9 cellular contexts compared by ENCODE assay signal in genomic region chr10:50637003-50637579, GRCh38. TPM values are rescaled to one million over a fixed set of nuclear protein-coding genes. Genes with fewer than 3 reads are reported as not detected.
DNase-seq lines count a peak whose midpoint lies in the region; ATAC-seq and TF ChIP-seq lines count a peak whose summit lies in the region.
"Had no signal": no experiment of that assay in that cellular context is flagged by ENCODE, and none has a peak within 500 bp of the region (broad histone marks: within the 10 kb centered on the region; RNA-seq: fewer than 3 reads in every experiment).

No MANE protein-coding gene starts in this region.

- H3K9me3 Mint-ChIP-seq in activated naive CD8-positive, alpha-beta T cell treated with anti-CD3 and anti-CD28 coated beads, Interleukin-2, amount 50 U/mL, for 24 hours = no peaks in the 10 kb centered on the region

- intact Hi-C loops in heart left ventricle (cut with DNase I) = loop anchor here in 1 of 10 donors (10.0 kb wide), 1 partner anchor 352 kb away; no protein-coding TSS in a partner anchor

- no peaks in the 10 kb centered on the region for H3K36me3 Mint-ChIP-seq in activated naive CD8-positive, alpha-beta T cell treated with anti-CD3 and anti-CD28 coated beads, Interleukin-2, amount 50 U/mL, for 24 hours (ENCODE audit: low read depth)

- no peak for TF ChIP-seq POLR2A in heart left ventricle (IDR thresholded peaks at IDR 0.05)

- peak overlapping the region; percentile 46 for H3K4me3 Mint-ChIP-seq in activated naive CD8-positive, alpha-beta T cell treated with anti-CD3 and anti-CD28 coated beads, Interleukin-2, amount 50 U/mL, for 24 hours

- H3K9me3 ChIP-seq in heart left ventricle = no peaks in the 10 kb centered on the region

- ATAC-seq in GM19438 (IDR thresholded peaks at IDR 0.05; ENCODE audit: low read depth, unreplicated experiment) (peak; percentile 91), HG03159 (IDR thresholded peaks at IDR 0.05; ENCODE audit: unreplicated experiment) (peak; percentile 92), heart left ventricle (no peak)
- ATAC-seq in activated naive CD8-positive, alpha-beta T cell treated with anti-CD3 and anti-CD28 coated beads, Interleukin-2, amount 50 U/mL, for 24 hours = peak; percentile 88

- no peaks in the 10 kb centered on the region for H3K36me3 ChIP-seq in heart left ventricle

- TF ChIP-seq CTCF in heart left ventricle (IDR thresholded peaks at IDR 0.05) = no peak

- H3K27me3 ChIP-seq in heart left ventricle = no peaks in the 10 kb centered on the region

- peak overlapping the region; percentile 33 for H3K27ac Mint-ChIP-seq in activated naive CD8-positive, alpha-beta T cell treated with anti-CD3 and anti-CD28 coated beads, Interleukin-2, amount 50 U/mL, for 24 hours

- H3K27ac ChIP-seq in heart left ventricle = no peak overlapping the region

- WGBS in heart left ventricle, 4 donors = 73 to 78% (median 76%) methylated on average over 3 of the region's 3 CpGs

- H3K27me3 Mint-ChIP-seq in activated naive CD8-positive, alpha-beta T cell treated with anti-CD3 and anti-CD28 coated beads, Interleukin-2, amount 50 U/mL, for 24 hours = peaks cover 12% of the 10 kb centered on the region

- H3K4me1 Mint-ChIP-seq in activated naive CD8-positive, alpha-beta T cell treated with anti-CD3 and anti-CD28 coated beads, Interleukin-2, amount 50 U/mL, for 24 hours = peaks cover 28% of the 10 kb centered on the region

- peaks cover 0 to 18% (median 0%) of the 10 kb centered on the region in 12 donors for H3K4me1 ChIP-seq in heart left ventricle

- H3K4me3 ChIP-seq in heart left ventricle = no peak overlapping the region

- DNase-seq in ELR (ENCODE audit: low read depth) = peak; percentile 29
- no peak for DNase-seq in activated naive CD8-positive, alpha-beta T cell treated with anti-CD3 and anti-CD28 coated beads, Interleukin-2, amount 50 U/mL, for 24 hours
- no peak for DNase-seq in stimulated activated CD8-positive, alpha-beta memory T cell treated with anti-CD3 and anti-CD28 coated beads, Interleukin-4, amount 100 ng/mL, for 48 hours
- DNase-seq in heart left ventricle = no peak
- DNase-seq in ecto neural progenitor cell (ENCODE audit: low spot score) = no peak
- DNase-seq in NCI-H2196 treated with DMSO at 0.1 percent for 48 hours (lab: John Stamatoyannopoulos, UW; ENCODE audit: unreplicated experiment) = no peak
- DNase-seq: islet precursor cell had no signal

RNA-seq across cellular contexts. Expression of gene SGMS1, which starts 13.3 kb away (rescaled TPM):
- 10 to 100 TPM; 15.9 to 40.6 (median 19.6) TPM for total RNA-seq in heart left ventricle
- polyA plus RNA-seq in heart left ventricle = 10 to 100 TPM in 1 of 2 donors, 1 to 10 TPM in 1; 6.9 to 29.1 TPM

Comparison
In these comparisons a context has a peak if more than half of its experiments do, and no peak if none do; other contexts are left out.
1. ATAC-seq: peak in GM19438 (single experiment), HG03159 (single experiment) and activated naive CD8-positive, alpha-beta T cell treated with anti-CD3 and anti-CD28 coated beads, Interleukin-2, amount 50 U/mL, for 24 hours (single experiment); none in heart left ventricle (0 of 4).